Comparison of ENCODE assay signal across 9 cellular contexts in the genomic region with DNA sequence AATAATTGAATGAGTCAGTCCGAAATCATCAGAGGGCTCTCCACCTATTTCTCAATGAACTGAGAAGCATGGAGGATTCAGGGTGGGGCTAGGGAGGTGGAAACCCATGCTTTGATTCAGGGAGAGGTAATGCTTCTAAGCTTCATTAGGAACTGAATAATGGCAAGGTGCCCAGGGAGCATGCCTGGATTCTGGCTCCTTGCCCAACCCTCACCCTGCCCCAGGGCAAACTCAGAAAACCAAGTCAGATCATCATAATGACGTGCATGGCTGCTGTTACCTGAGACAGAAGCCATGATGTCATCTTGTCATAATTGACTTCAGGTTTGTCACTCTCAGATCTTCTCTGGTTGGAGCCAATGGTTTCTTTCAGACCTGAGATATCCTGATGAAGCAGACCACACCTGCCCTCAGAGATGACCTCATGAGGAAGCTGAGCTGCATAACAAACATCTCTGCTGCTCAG.
DNase-seq lines count a peak whose midpoint lies in the region; ATAC-seq lines count a peak whose summit lies in the region.
"Had no signal": no experiment of that assay in that cellular context is flagged by ENCODE, and none has a peak within 500 bp of the region (broad histone marks: within the 10 kb centered on the region; RNA-seq: fewer than 3 reads in every experiment).

No MANE protein-coding gene starts in this region.

- intact Hi-C loops in Right ventricle myocardium inferior (cut with DNase I) = no loop called here

- ATAC-seq in HG03139 (IDR thresholded peaks at IDR 0.05; ENCODE audit: unreplicated experiment) = no peak
- ATAC-seq in Right ventricle myocardium inferior = no peak
- ATAC-seq in HG02870 (IDR thresholded peaks at IDR 0.05; ENCODE audit: unreplicated experiment) = no peak

- DNase-seq in COLO668 (lab: John Stamatoyannopoulos, UW; ENCODE audit: unreplicated experiment) = peak; percentile 86
- DNase-seq in HT1080 (ENCODE audit: low read depth) = peak; percentile 91
- peak; percentile 73 for DNase-seq in RPMI7951 (ENCODE audit: low read depth)
- peak; percentile 20 for DNase-seq in iPS-NIHi11 (ENCODE audit: low spot score)
- DNase-seq in Right ventricle myocardium inferior (ENCODE audit: missing footprints) = no peak
- DNase-seq in effector CD4-positive, alpha-beta T cell = no peak
- DNase-seq: naive B cell had no signal

Comparison
In these comparisons a context has a peak if more than half of its experiments do, and no peak if none do; other contexts are left out.
1. DNase-seq: peak in COLO668 (single experiment), HT1080 (single experiment), RPMI7951 (single experiment) and iPS-NIHi11 (single experiment); none in Right ventricle myocardium inferior (single experiment) and effector CD4-positive, alpha-beta T cell (single experiment).